ENCODE assay signal across 2 cellular contexts in genomic region chr12:121357331-121357730, GRCh38.
TF ChIP-seq lines count a peak whose summit lies in the region.

No MANE protein-coding gene starts in this region.

TF ChIP-seq in HEK293, 187 proteins besides CTCF, POLR2A, EP300 and RAD21:
- TF ChIP-seq ZNF366 (tag by site-specific recombination; conservative IDR thresholded peaks at IDR 0.05) (peak; percentile 97), ZNF596 (tag by site-specific recombination; IDR thresholded peaks at IDR 0.05) (peak; percentile 85), PRDM1 (tag by site-specific recombination; IDR thresholded peaks at IDR 0.05) (peak; percentile 87), ZNF585B (tag by site-specific recombination; IDR thresholded peaks at IDR 0.05) (no peak)

TF ChIP-seq in K562, 482 proteins besides CTCF, POLR2A, EP300 and RAD21:
- TF ChIP-seq MTA2 (IDR thresholded peaks at IDR 0.05; ENCODE audit: low read depth) (0 out of 2 replicates have a peak, but pooled peaks have one; percentile 5), CBX1 (IDR thresholded peaks at IDR 0.05; ENCODE audit: low read depth) (no peak), NFRKB (IDR thresholded peaks at IDR 0.05; ENCODE audit: low read depth) (no peak), SMARCB1 (IDR thresholded peaks at IDR 0.05; ENCODE audit: insufficient read length, low read depth) (no peak), EWSR1 (IDR thresholded peaks at IDR 0.05; ENCODE audit: borderline replicate concordance, low read depth, partially characterized antibody) (no peak), RBFOX2 (IDR thresholded peaks at IDR 0.05; ENCODE audit: low read depth, low read length) (no peak), ZNF311 (CRISPR knock-in tag; IDR thresholded peaks at IDR 0.05) (no peak), PRPF4 (IDR thresholded peaks at IDR 0.05; ENCODE audit: insufficient read depth, low read depth, low read length, poor library complexity, severe bottlenecking) (no peak), ZFP30 (CRISPR knock-in tag; IDR thresholded peaks at IDR 0.05; ENCODE audit: borderline replicate concordance) (no peak), CEBPZ (IDR thresholded peaks at IDR 0.05; ENCODE audit: borderline replicate concordance, low read depth, low read length) (no peak), ZC3H4 (CRISPR knock-in tag; IDR thresholded peaks at IDR 0.05; ENCODE audit: borderline replicate concordance) (no peak), ZBED1 (IDR thresholded peaks at IDR 0.05) (no peak), PPARD (CRISPR knock-in tag; IDR thresholded peaks at IDR 0.05) (no peak)
- TF ChIP-seq, protein P1, sequence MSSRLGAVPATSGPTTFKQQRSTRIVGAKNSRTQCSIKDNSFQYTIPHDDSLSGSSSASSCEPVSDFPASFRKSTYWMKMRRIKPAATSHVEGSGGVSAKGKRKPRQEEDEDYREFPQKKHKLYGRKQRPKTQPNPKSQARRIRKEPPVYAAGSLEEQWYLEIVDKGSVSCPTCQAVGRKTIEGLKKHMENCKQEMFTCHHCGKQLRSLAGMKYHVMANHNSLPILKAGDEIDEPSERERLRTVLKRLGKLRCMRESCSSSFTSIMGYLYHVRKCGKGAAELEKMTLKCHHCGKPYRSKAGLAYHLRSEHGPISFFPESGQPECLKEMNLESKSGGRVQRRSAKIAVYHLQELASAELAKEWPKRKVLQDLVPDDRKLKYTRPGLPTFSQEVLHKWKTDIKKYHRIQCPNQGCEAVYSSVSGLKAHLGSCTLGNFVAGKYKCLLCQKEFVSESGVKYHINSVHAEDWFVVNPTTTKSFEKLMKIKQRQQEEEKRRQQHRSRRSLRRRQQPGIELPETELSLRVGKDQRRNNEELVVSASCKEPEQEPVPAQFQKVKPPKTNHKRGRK (tag; IDR thresholded peaks at IDR 0.05), result peak; percentile 93
- TF ChIP-seq, protein P2, sequence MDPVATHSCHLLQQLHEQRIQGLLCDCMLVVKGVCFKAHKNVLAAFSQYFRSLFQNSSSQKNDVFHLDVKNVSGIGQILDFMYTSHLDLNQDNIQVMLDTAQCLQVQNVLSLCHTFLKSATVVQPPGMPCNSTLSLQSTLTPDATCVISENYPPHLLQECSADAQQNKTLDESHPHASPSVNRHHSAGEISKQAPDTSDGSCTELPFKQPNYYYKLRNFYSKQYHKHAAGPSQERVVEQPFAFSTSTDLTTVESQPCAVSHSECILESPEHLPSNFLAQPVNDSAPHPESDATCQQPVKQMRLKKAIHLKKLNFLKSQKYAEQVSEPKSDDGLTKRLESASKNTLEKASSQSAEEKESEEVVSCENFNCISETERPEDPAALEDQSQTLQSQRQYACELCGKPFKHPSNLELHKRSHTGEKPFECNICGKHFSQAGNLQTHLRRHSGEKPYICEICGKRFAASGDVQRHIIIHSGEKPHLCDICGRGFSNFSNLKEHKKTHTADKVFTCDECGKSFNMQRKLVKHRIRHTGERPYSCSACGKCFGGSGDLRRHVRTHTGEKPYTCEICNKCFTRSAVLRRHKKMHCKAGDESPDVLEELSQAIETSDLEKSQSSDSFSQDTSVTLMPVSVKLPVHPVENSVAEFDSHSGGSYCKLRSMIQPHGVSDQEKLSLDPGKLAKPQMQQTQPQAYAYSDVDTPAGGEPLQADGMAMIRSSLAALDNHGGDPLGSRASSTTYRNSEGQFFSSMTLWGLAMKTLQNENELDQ (CRISPR knock-in tag; IDR thresholded peaks at IDR 0.05; ENCODE audit: borderline replicate concordance), result no peak
TF ChIP-seq in K562: peak in this region for 2.
